1 cellular context compared by ENCODE assay signal in genomic region chr18:36315736-36316135, GRCh38.
TF ChIP-seq lines count a peak whose summit lies in the region.

No MANE protein-coding gene starts in this region.

TF ChIP-seq in H1, 55 proteins besides CTCF, POLR2A, EP300 and RAD21:
- no peak for TF ChIP-seq KDM1A (IDR thresholded peaks at IDR 0.05; ENCODE audit: borderline replicate concordance, low read length)
- TF ChIP-seq KDM5A (IDR thresholded peaks at IDR 0.05; ENCODE audit: low read length) = no peak
- no peak for TF ChIP-seq TCF12 (IDR thresholded peaks at IDR 0.05; ENCODE audit: low read depth, low read length)
- TF ChIP-seq RNF2 (IDR thresholded peaks at IDR 0.05; ENCODE audit: borderline replicate concordance, low read depth, low read length, missing control alignments, poor library complexity, severe bottlenecking) = no peak
- no peak for TF ChIP-seq SIRT6 (IDR thresholded peaks at IDR 0.05; ENCODE audit: low read length)
- TF ChIP-seq CREB1 (IDR thresholded peaks at IDR 0.05) = no peak
- no peak for TF ChIP-seq MAFK (IDR thresholded peaks at IDR 0.05; ENCODE audit: low read depth, low read length)
